17 cellular contexts compared by ENCODE assay signal in the genomic region with DNA sequence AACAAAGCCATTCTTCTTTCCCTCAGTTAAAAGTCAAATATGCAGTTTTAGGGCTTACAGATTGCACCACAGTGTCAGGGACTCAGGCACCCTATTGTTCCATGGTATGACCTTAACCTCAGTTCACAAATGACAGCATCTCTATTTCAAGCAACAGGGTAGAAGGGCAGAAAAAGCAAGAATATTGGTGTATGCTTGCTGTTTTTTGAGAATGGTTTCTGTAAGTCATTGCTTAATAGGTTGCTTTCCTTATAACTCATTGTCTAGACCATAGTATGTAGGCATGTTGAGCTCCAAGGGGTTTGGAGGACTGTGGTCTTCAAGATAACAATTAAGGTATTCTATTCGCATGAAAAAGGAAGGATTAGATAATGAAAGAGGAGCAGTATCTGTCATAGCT.
DNase-seq lines count a peak whose midpoint lies in the region; ATAC-seq and TF ChIP-seq lines count a peak whose summit lies in the region.
"Had no signal": no experiment of that assay in that cellular context is flagged by ENCODE, and none has a peak within 500 bp of the region (broad histone marks: within the 10 kb centered on the region; RNA-seq: fewer than 3 reads in every experiment).

No MANE protein-coding gene starts in this region.

- no peaks in the 10 kb centered on the region for H3K23me2 ChIP-seq in H9 (ENCODE audit: insufficient read length, low read depth, low read length, poor library complexity, severe bottlenecking)

- H2AFZ ChIP-seq in H9 (ENCODE audit: low read length) = no peak overlapping the region

- H3K79me1 ChIP-seq in H9 (ENCODE audit: insufficient read depth, low read depth, low read length, poor library complexity, severe bottlenecking) = no peaks in the 10 kb centered on the region

- peaks cover 16% of the 10 kb centered on the region for H3K4me1 ChIP-seq in H9 (ENCODE audit: insufficient read depth, low read length)

- no peak overlapping the region for H3K9ac ChIP-seq in H9 (ENCODE audit: extremely low read depth, insufficient read length, low read length)

- H3K4me2 ChIP-seq in H9 (ENCODE audit: insufficient read depth, insufficient read length, low read length) = no peak overlapping the region

- no CpG with 5 or more reads among the region's 1 CpG for WGBS in H9 (ENCODE audit: extremely low coverage, insufficient read length, low lambda C conversion rate)

- H4K5ac ChIP-seq in H9 (ENCODE audit: insufficient read length, low read depth, low read length) = no peak overlapping the region

- no peak overlapping the region for H2BK5ac ChIP-seq in H9 (ENCODE audit: insufficient read length, low read length)

- no peaks in the 10 kb centered on the region for H3K27me3 Mint-ChIP-seq in H9 (ENCODE audit: low read depth)
- H3K27me3 Mint-ChIP-seq in activated T-cell treated with anti-CD3 and anti-CD28 coated beads, Interleukin-2, amount 50 U/mL, for 72 hours (ENCODE audit: low read depth) = no peaks in the 10 kb centered on the region
- no peaks in the 10 kb centered on the region for H3K27me3 Mint-ChIP-seq in activated CD8-positive, alpha-beta T cell treated with anti-CD3 and anti-CD28 coated beads, Interleukin-2, amount 10 ng/mL, durations not matched to agents 7 days and 5 days (ENCODE audit: low read depth)

- H3K27ac ChIP-seq in H9 (ENCODE audit: insufficient read length, low read depth, low read length) = no peak overlapping the region
- H3K27ac ChIP-seq in angular gyrus (ENCODE audit: low read depth, low read length) = peak overlapping the region; percentile 93
- peak overlapping the region; percentile 97 for H3K27ac ChIP-seq in substantia nigra (ENCODE audit: low read depth, low read length, poor library complexity, severe bottlenecking)
- H3K27ac ChIP-seq: C4-2B, HL-60 had no signal

- H2BK15ac ChIP-seq in H9 (ENCODE audit: low read depth, low read length) = no peak overlapping the region

- H2BK12ac ChIP-seq in H9 (ENCODE audit: insufficient read length, low read depth, low read length) = no peak overlapping the region

- peaks cover 39 to 45% of the 10 kb centered on the region in 2 experiments for H3K4me1 Mint-ChIP-seq in H9
- no peaks in the 10 kb centered on the region for H3K4me1 Mint-ChIP-seq in activated T-cell treated with anti-CD3 and anti-CD28 coated beads, Interleukin-2, amount 50 U/mL, for 72 hours (ENCODE audit: low read depth)
- no peaks in the 10 kb centered on the region for H3K4me1 Mint-ChIP-seq in activated CD8-positive, alpha-beta T cell treated with anti-CD3 and anti-CD28 coated beads, Interleukin-2, amount 10 ng/mL, durations not matched to agents 7 days and 5 days (ENCODE audit: low read depth)

- no peaks in the 10 kb centered on the region for H4K20me1 ChIP-seq in H9 (ENCODE audit: control insufficient read depth, insufficient read depth, insufficient read length)

- no peak overlapping the region for H3T11ph ChIP-seq in H9 (ENCODE audit: low read length)

- H3K9me3 Mint-ChIP-seq in H9 = no peaks in the 10 kb centered on the region
- peaks cover 0 to 2% of the 10 kb centered on the region in 2 donors for H3K9me3 Mint-ChIP-seq in activated T-cell treated with anti-CD3 and anti-CD28 coated beads, Interleukin-2, amount 50 U/mL, for 72 hours
- H3K9me3 Mint-ChIP-seq in activated CD8-positive, alpha-beta T cell treated with anti-CD3 and anti-CD28 coated beads, Interleukin-2, amount 10 ng/mL, durations not matched to agents 7 days and 5 days (ENCODE audit: insufficient read depth) = no peaks in the 10 kb centered on the region

- DNase-seq in H9 (no peak), inferior parietal cortex (ENCODE audit: extremely low spot score) (peak; percentile 70), substantia nigra (lab: John Stamatoyannopoulos, UW) (peak in 4 of 49 donors; percentile 8 to 43 (median 14)), NCI-H1436 treated with DMSO at 0.1 percent for 48 hours (lab: John Stamatoyannopoulos, UW) (no peak)
- DNase-seq in activated CD4-positive, alpha-beta T cell treated with anti-CD3 and anti-CD28 coated beads for 4 hours = no peak
- DNase-seq in activated T-cell treated with anti-CD3 and anti-CD28 coated beads, Interleukin-2, amount 50 U/mL, for 72 hours = no peak
- DNase-seq in activated CD8-positive, alpha-beta T cell treated with anti-CD3 and anti-CD28 coated beads, Interleukin-2, amount 10 ng/mL, durations not matched to agents 7 days and 5 days = no peak
- DNase-seq: GF-D8, HCEC 1CT, NCI-H1417 treated with DMSO at 0.1 percent for 48 hours, NCI-H2029 treated with DMSO at 0.1 percent for 48 hours, NCI-H510A, NCI-H82 had no signal

- H3K9me3 ChIP-seq in H9 (ENCODE audit: control insufficient read depth, low read depth, low read length) = no peaks in the 10 kb centered on the region

- H3K14ac ChIP-seq in H9 (ENCODE audit: insufficient read depth, low read length) = no peak overlapping the region

- CTCF ChIA-PET in activated CD8-positive, alpha-beta T cell treated with anti-CD3 and anti-CD28 coated beads, Interleukin-2, amount 10 ng/mL, durations not matched to agents 7 days and 5 days (lab: Charles Lee) = no interaction called here

- H3K27me3 ChIP-seq in H9 (ENCODE audit: insufficient read depth, low read length) = no peaks in the 10 kb centered on the region

- TF ChIP-seq CTCF in H9 (conservative IDR thresholded peaks at IDR 0.05) = no peak

- H3K56ac ChIP-seq in H9 (ENCODE audit: insufficient read length, low read depth, low read length) = no peak overlapping the region

- H3K4me3 Mint-ChIP-seq in H9 = no peak overlapping the region
- H3K4me3 Mint-ChIP-seq in activated T-cell treated with anti-CD3 and anti-CD28 coated beads, Interleukin-2, amount 50 U/mL, for 72 hours = no peak overlapping the region
- H3K4me3 Mint-ChIP-seq in activated CD8-positive, alpha-beta T cell treated with anti-CD3 and anti-CD28 coated beads, Interleukin-2, amount 10 ng/mL, durations not matched to agents 7 days and 5 days = no peak overlapping the region

- POLR2A ChIA-PET in activated CD8-positive, alpha-beta T cell treated with anti-CD3 and anti-CD28 coated beads, Interleukin-2, amount 10 ng/mL, durations not matched to agents 7 days and 5 days (lab: Charles Lee) = no interaction called here

- H4K8ac ChIP-seq in H9 (replicated peaks; ENCODE audit: insufficient read length, low read depth, low read length) = no peak overlapping the region

- H2BK20ac ChIP-seq in H9 (ENCODE audit: low read depth, low read length, poor library complexity, severe bottlenecking) = no peak overlapping the region

- no peaks in the 10 kb centered on the region for H3K79me2 ChIP-seq in H9 (ENCODE audit: insufficient read depth, low read length)

- no peak overlapping the region for H3K4ac ChIP-seq in H9 (ENCODE audit: low read depth, low read length)

- H3K23ac ChIP-seq in H9 (ENCODE audit: insufficient read length, low read depth, low read length) = no peak overlapping the region

- no peak overlapping the region for H2AK5ac ChIP-seq in H9 (ENCODE audit: insufficient read length, low read length)

- peak overlapping the region; percentile 37 to 94 (median 62); a peak in 5 of 7 replicates for H3K27ac Mint-ChIP-seq in H9
- H3K27ac Mint-ChIP-seq in activated T-cell treated with anti-CD3 and anti-CD28 coated beads, Interleukin-2, amount 50 U/mL, for 72 hours = no peak overlapping the region
- H3K27ac Mint-ChIP-seq in activated CD8-positive, alpha-beta T cell treated with anti-CD3 and anti-CD28 coated beads, Interleukin-2, amount 10 ng/mL, durations not matched to agents 7 days and 5 days = no peak overlapping the region

- H3K36me3 Mint-ChIP-seq in H9 (ENCODE audit: insufficient read depth in 1 of 3, low read depth in 3 of 3) = peaks cover 0 to 3% (median 0%) of the 10 kb centered on the region in 3 experiments; a peak in 2 of 7 replicates
- H3K36me3 Mint-ChIP-seq in activated T-cell treated with anti-CD3 and anti-CD28 coated beads, Interleukin-2, amount 50 U/mL, for 72 hours (ENCODE audit: insufficient read depth in 2 of 2) = no peaks in the 10 kb centered on the region
- no peaks in the 10 kb centered on the region for H3K36me3 Mint-ChIP-seq in activated CD8-positive, alpha-beta T cell treated with anti-CD3 and anti-CD28 coated beads, Interleukin-2, amount 10 ng/mL, durations not matched to agents 7 days and 5 days (ENCODE audit: low read depth)

- H2BK120ac ChIP-seq in H9 (ENCODE audit: low read depth, low read length, poor library complexity, severe bottlenecking) = no peak overlapping the region

- H4K91ac ChIP-seq in H9 (ENCODE audit: insufficient read length, low read depth, low read length) = no peak overlapping the region

- no peak for ATAC-seq in activated T-cell treated with anti-CD3 and anti-CD28 coated beads, Interleukin-2, amount 50 U/mL, for 72 hours (replicated peaks in 1 of 2)
- no peak for ATAC-seq in activated CD8-positive, alpha-beta T cell treated with anti-CD3 and anti-CD28 coated beads, Interleukin-2, amount 10 ng/mL, durations not matched to agents 7 days and 5 days
- ATAC-seq: K562 had no signal

- H3K18ac ChIP-seq in H9 (ENCODE audit: insufficient read length, low read depth, low read length) = no peak overlapping the region

Comparison
In these comparisons a context has a peak if more than half of its experiments do, and no peak if none do; other contexts are left out.
1. H3K27ac Mint-ChIP-seq: peak in H9 (3 of 3); none in activated T-cell treated with anti-CD3 and anti-CD28 coated beads, Interleukin-2, amount 50 U/mL, for 72 hours (single experiment) and activated CD8-positive, alpha-beta T cell treated with anti-CD3 and anti-CD28 coated beads, Interleukin-2, amount 10 ng/mL, durations not matched to agents 7 days and 5 days (single experiment).